In genomic region chr3:173690542-173690941, GRCh38 we compare ENCODE assay signal across 19 cellular contexts.
DNase-seq lines count a peak whose midpoint lies in the region; ATAC-seq, FAIRE-seq and TF ChIP-seq lines count a peak whose summit lies in the region.
"Had no signal": no experiment of that assay in that cellular context is flagged by ENCODE, and none has a peak within 500 bp of the region (broad histone marks: within the 10 kb centered on the region; RNA-seq: fewer than 3 reads in every experiment).

No MANE protein-coding gene starts in this region.

- in situ Hi-C loops in GM23248 (cut with MboI), result no loop called here

- no peak for ATAC-seq in HG02642 (IDR thresholded peaks at IDR 0.05; ENCODE audit: poor library complexity, unreplicated experiment)
- ATAC-seq: body of pancreas; naive thymus-derived CD4-positive, alpha-beta T cell had no signal

- TF ChIP-seq CTCF in fibroblast of lung (conservative IDR thresholded peaks at IDR 0.05 in 1 of 2, IDR thresholded peaks at IDR 0.05 in 1 of 2; ENCODE audit: low read depth in 1 of 2, low read length in 2 of 2), result no peak

- H3K79me2 ChIP-seq in GM23248 (ENCODE audit: insufficient read depth), result no peaks in the 10 kb centered on the region
- H3K79me2 ChIP-seq in fibroblast of lung (ENCODE audit: control insufficient read depth, insufficient read depth, low read length), result no peaks in the 10 kb centered on the region

- H2AFZ ChIP-seq in GM23248 (no peak overlapping the region), fibroblast of lung (ENCODE audit: low read length) (no peak overlapping the region)

- H3K9me2 ChIP-seq in GM23248 (ENCODE audit: insufficient read depth), result no peaks in the 10 kb centered on the region

- H3K9ac ChIP-seq in GM23248, result no peak overlapping the region
- no peak overlapping the region for H3K9ac ChIP-seq in fibroblast of lung (ENCODE audit: insufficient read depth, low read length)
- H3K9ac ChIP-seq: BLaER1 treated with 17β-estradiol and CSF1 and Interleukin-3, amounts not matched to agents 10 nM and 100 nM had no signal

- peak; percentile 74 for FAIRE-seq in RCC 7860 (lab: Jason Lieb, UNC)

- peaks cover 8% of the 10 kb centered on the region for H3K4me1 ChIP-seq in GM23248 (ENCODE audit: insufficient read depth)
- no peaks in the 10 kb centered on the region for H3K4me1 ChIP-seq in fibroblast of lung (ENCODE audit: control insufficient read depth, extremely low read depth, insufficient read depth, low read length)
- H3K4me1 ChIP-seq: BLaER1 treated with 17β-estradiol and CSF1 and Interleukin-3, amounts not matched to agents 10 nM and 100 nM; vagina had no signal

- no peaks in the 10 kb centered on the region for H3K27me3 ChIP-seq in GM23248 (replicated peaks; ENCODE audit: insufficient read depth)
- H3K27me3 ChIP-seq in fibroblast of lung (ENCODE audit: control insufficient read depth, insufficient read depth, low read length), result no peaks in the 10 kb centered on the region
- H3K27me3 ChIP-seq: BLaER1 treated with 17β-estradiol and CSF1 and Interleukin-3, amounts not matched to agents 10 nM and 100 nM; body of pancreas; vagina had no signal

- 26 to 30% methylated on average over 5 of the region's 5 CpGs for WGBS in GM23248 (ENCODE audit: low coverage in 1 of 2, low lambda C conversion rate in 2 of 2, missing lambda C conversion rate in 2 of 2), 2 experiments

- no peaks in the 10 kb centered on the region for H3K9me3 ChIP-seq in GM23248 (ENCODE audit: low read depth)
- H3K9me3 ChIP-seq in fibroblast of lung (ENCODE audit: control insufficient read depth, insufficient read depth, low read depth, low read length), result no peaks in the 10 kb centered on the region
- H3K9me3 ChIP-seq: BLaER1 treated with 17β-estradiol and CSF1 and Interleukin-3, amounts not matched to agents 10 nM and 100 nM; body of pancreas; vagina had no signal

- H3F3A ChIP-seq in GM23248 (ENCODE audit: insufficient read depth), result no peaks in the 10 kb centered on the region

- H3K27ac ChIP-seq in GM23248 (no peak overlapping the region), fibroblast of lung (ENCODE audit: insufficient read depth, low read length) (no peak overlapping the region)
- H3K27ac ChIP-seq: BLaER1 treated with 17β-estradiol and CSF1 and Interleukin-3, amounts not matched to agents 10 nM and 100 nM; body of pancreas; skin epidermis; vagina had no signal

- H3K4me3 ChIP-seq in GM23248 (no peak overlapping the region), fibroblast of lung (replicated peaks in 1 of 4; ENCODE audit: control extremely low read depth in 1 of 4, insufficient read depth in 1 of 4, low read depth in 3 of 4, low read length in 4 of 4) (no peak overlapping the region)
- H3K4me3 ChIP-seq: BLaER1 treated with 17β-estradiol and CSF1 and Interleukin-3, amounts not matched to agents 10 nM and 100 nM; body of pancreas; skin epidermis; vagina had no signal

- H4K20me1 ChIP-seq in GM23248 (ENCODE audit: insufficient read depth), result no peaks in the 10 kb centered on the region
- H4K20me1 ChIP-seq in fibroblast of lung (ENCODE audit: control insufficient read depth, extremely low read depth, insufficient read depth, low read length), result no peaks in the 10 kb centered on the region
- H4K20me1 ChIP-seq: BLaER1 treated with 17β-estradiol and CSF1 and Interleukin-3, amounts not matched to agents 10 nM and 100 nM had no signal

- DNase-seq in GM23248, result peak; percentile 31
- peak; percentile 10 for DNase-seq in RCC 7860 (ENCODE audit: low spot score)
- DNase-seq in fibroblast of lung (ENCODE audit: low read depth in 2 of 2), result peak; percentile 11 to 77
- peak; percentile 6 for DNase-seq in stromal cell of bone marrow (ENCODE audit: low read depth)
- no peak for DNase-seq in AG20443 (ENCODE audit: low spot score)
- DNase-seq in NCI-H1048 (lab: John Stamatoyannopoulos, UW), result no peak
- DNase-seq: activated naive CD4-positive, alpha-beta T cell treated with anti-CD3 and anti-CD28 coated beads for 36 hours; activated T-cell treated with anti-CD3 and anti-CD28 coated beads for 4 hours; body of pancreas; head of caudate nucleus; naive thymus-derived CD4-positive, alpha-beta T cell; NCI-H187; NCI-H345; stimulated activated CD4-positive, alpha-beta T cell treated with anti-CD3 and anti-CD28 coated beads, Interleukin-2, amount 100 ng/mL, for 48 hours; substantia nigra had no signal

- H3K36me3 ChIP-seq in GM23248 (ENCODE audit: low read depth), result no peaks in the 10 kb centered on the region
- no peaks in the 10 kb centered on the region for H3K36me3 ChIP-seq in fibroblast of lung (ENCODE audit: control insufficient read depth, insufficient read depth, low read length)
- H3K36me3 ChIP-seq: BLaER1 treated with 17β-estradiol and CSF1 and Interleukin-3, amounts not matched to agents 10 nM and 100 nM; vagina had no signal

- no peak overlapping the region for H3K4me2 ChIP-seq in GM23248 (ENCODE audit: unreplicated experiment)
- no peak overlapping the region for H3K4me2 ChIP-seq in fibroblast of lung (ENCODE audit: extremely low read depth, insufficient read depth, low read length)
- H3K4me2 ChIP-seq: BLaER1 treated with 17β-estradiol and CSF1 and Interleukin-3, amounts not matched to agents 10 nM and 100 nM had no signal

Comparison
In these comparisons a context has a peak if more than half of its experiments do, and no peak if none do; other contexts are left out.
1. DNase-seq: peak in GM23248 (single experiment), RCC 7860 (single experiment), fibroblast of lung (2 of 2) and stromal cell of bone marrow (single experiment); none in AG20443 (single experiment) and NCI-H1048 (single experiment).